16 cellular contexts compared by ENCODE assay signal in the genomic region with DNA sequence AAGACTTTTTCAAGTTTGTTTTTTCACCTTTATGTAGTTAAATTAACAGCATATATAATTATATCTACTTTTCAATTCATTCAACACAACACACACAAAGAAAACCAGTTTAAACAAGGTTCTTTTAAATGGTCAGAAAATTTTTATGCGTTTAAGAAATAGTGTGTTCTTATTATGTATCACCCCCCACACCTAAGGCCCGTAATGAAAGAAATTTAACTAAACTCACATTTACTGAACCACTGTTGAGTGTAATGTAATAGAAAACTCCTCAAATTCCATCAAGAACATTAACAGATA. TPM values are rescaled to one million over a fixed set of nuclear protein-coding genes. Genes with fewer than 3 reads are reported as not detected.
DNase-seq lines count a peak whose midpoint lies in the region; ATAC-seq and TF ChIP-seq lines count a peak whose summit lies in the region.
"Had no signal": no experiment of that assay in that cellular context is flagged by ENCODE, and none has a peak within 500 bp of the region (broad histone marks: within the 10 kb centered on the region; RNA-seq: fewer than 3 reads in every experiment).

No MANE protein-coding gene starts in this region.

- no peaks in the 10 kb centered on the region for H3K9me2 ChIP-seq in HCT116 (ENCODE audit: insufficient read depth)

- no peak overlapping the region for H3K27ac Mint-ChIP-seq in nephron
- H3K27ac Mint-ChIP-seq: CD8-positive, alpha-beta memory T cell; H9 had no signal

- H3K4me1 ChIP-seq in HCT116 (ENCODE audit: control insufficient read depth in 1 of 2, insufficient read depth in 2 of 2, low read length in 2 of 2) (no peaks in the 10 kb centered on the region), upper lobe of left lung (peaks cover 0 to 3% (median 1%) of the 10 kb centered on the region in 4 donors)

- H3K9me3 ChIP-seq in HCT116 (ENCODE audit: control insufficient read depth in 1 of 2, insufficient read depth in 1 of 2, low read depth in 1 of 2, low read length in 2 of 2) = no peaks in the 10 kb centered on the region
- no peaks in the 10 kb centered on the region for H3K9me3 ChIP-seq in upper lobe of left lung
- H3K9me3 ChIP-seq: BLaER1 had no signal

- H3K4me1 Mint-ChIP-seq in nephron = peaks cover 21% of the 10 kb centered on the region
- H3K4me1 Mint-ChIP-seq: CD8-positive, alpha-beta memory T cell had no signal

- no peak for DNase-seq in HCT116 (ENCODE audit: low read depth, low spot score)
- DNase-seq in hippocampal formation (lab: John Stamatoyannopoulos, UW) = no peak
- no peak for DNase-seq in upper lobe of left lung
- DNase-seq: CD8-positive, alpha-beta memory T cell; H9; NCI-H1436; NCI-H187 treated with DMSO at 0.1 percent for 48 hours; NK-92 treated with Interleukin-12 subunit alpha and Interleukin-12 subunit beta, amount 100 ng/mL, for 24 hours had no signal

- no peaks in the 10 kb centered on the region for H3K36me3 Mint-ChIP-seq in nephron (ENCODE audit: low read depth)
- H3K36me3 Mint-ChIP-seq: CD8-positive, alpha-beta memory T cell had no signal

- RAD21 ChIA-PET in HCT116 (lab: Charles Lee; ENCODE audit: low non-redundant PET in 1 of 2, low total read pairs in 2 of 2, uncharacterized antibody in 2 of 2, unreplicated experiment in 2 of 2) = no interaction called here

- H3K4me3 ChIP-seq in HCT116 (replicated peaks in 1 of 2; ENCODE audit: low read depth in 1 of 2, low read length in 2 of 2) (no peak overlapping the region), upper lobe of left lung (no peak overlapping the region)
- H3K4me3 ChIP-seq: BLaER1, GM23248, SK-N-MC had no signal

- H3K27me3 ChIP-seq in HCT116 (ENCODE audit: insufficient read depth, low read length) = no peaks in the 10 kb centered on the region
- no peaks in the 10 kb centered on the region for H3K27me3 ChIP-seq in upper lobe of left lung
- H3K27me3 ChIP-seq: BLaER1 had no signal

- CTCF ChIA-PET in HCT116 (lab: Charles Lee) = interaction anchor here (1.0 to 2.1 kb wide), 8 partner anchors 11 to 598 kb away, joined by 3 to 14 read pairs (median 6); a partner anchor contains a TSS

- no peak overlapping the region for H3K9ac ChIP-seq in HCT116 (ENCODE audit: low read length)
- H3K9ac ChIP-seq: BLaER1, GM23248 had no signal

- 92 to 100% methylated on average over 2 of the region's 2 CpGs for WGBS in upper lobe of left lung, 2 donors

- no peak for TF ChIP-seq CTCF in HCT116 (IDR thresholded peaks at IDR 0.05 in 2 of 3, conservative IDR thresholded peaks at IDR 0.05 in 1 of 3; ENCODE audit: borderline replicate concordance in 1 of 3, insufficient read depth in 1 of 3, low read depth in 2 of 3, low read length in 2 of 3)
- TF ChIP-seq CTCF in VCaP (conservative IDR thresholded peaks at IDR 0.05) = 0 out of 2 replicates have a peak, but pooled peaks have one; percentile 12
- peak; percentile 1 to 10 (median 7) for TF ChIP-seq CTCF in nephron (IDR thresholded peaks at IDR 0.05; ENCODE audit: unreplicated experiment in 3 of 3)
- TF ChIP-seq CTCF in upper lobe of left lung (IDR thresholded peaks at IDR 0.05) = no peak

- TF ChIP-seq RAD21 in HCT116 (IDR thresholded peaks at IDR 0.05; ENCODE audit: low read depth) = no peak

- intact Hi-C loops in HCT116 (cut with micrococcal nuclease) = loop anchor here (1.0 to 2.0 kb wide), 2 partner anchors 328 to 563 kb away; no protein-coding TSS in a partner anchor

- TF ChIP-seq EP300 in upper lobe of left lung (IDR thresholded peaks at IDR 0.05) = no peak

- ATAC-seq in HCT116 (no peak), HG02642 (IDR thresholded peaks at IDR 0.05; ENCODE audit: poor library complexity, unreplicated experiment) (no peak), upper lobe of left lung (ENCODE audit: low FRiP score in 2 of 2) (no peak), GM21786 (IDR thresholded peaks at IDR 0.05; ENCODE audit: unreplicated experiment) (no peak)

- no peaks in the 10 kb centered on the region for H4K20me1 ChIP-seq in HCT116 (ENCODE audit: insufficient read depth)
- H4K20me1 ChIP-seq: BLaER1 had no signal

- H3K9me3 Mint-ChIP-seq in nephron = no peaks in the 10 kb centered on the region
- H3K9me3 Mint-ChIP-seq: CD8-positive, alpha-beta memory T cell; H9 had no signal

- H3K27ac ChIP-seq in HCT116 (ENCODE audit: low read depth, low read length) (no peak overlapping the region), VCaP (peak overlapping the region; percentile 59; the same call in 1 of the 2 replicates), upper lobe of left lung (no peak overlapping the region)
- H3K27ac ChIP-seq: BLaER1, GM23248, HL-60, SK-N-MC had no signal

- peak overlapping the region; percentile 84 for H2AFZ ChIP-seq in HCT116 (ENCODE audit: low read depth, low read length, poor library complexity, severe bottlenecking)
- H2AFZ ChIP-seq: GM23248 had no signal

- no peaks in the 10 kb centered on the region for H3K27me3 Mint-ChIP-seq in nephron (ENCODE audit: low read depth)
- H3K27me3 Mint-ChIP-seq: CD8-positive, alpha-beta memory T cell had no signal

- BruUV-seq in HCT116 (replicated peaks; lab: Mats Ljungman, UMichigan) = no TSS peak

- H3K4me2 ChIP-seq in HCT116 (ENCODE audit: low read length) = no peak overlapping the region
- H3K4me2 ChIP-seq: BLaER1 had no signal

- H3K36me3 ChIP-seq in HCT116 (ENCODE audit: control insufficient read depth in 1 of 2, insufficient read depth in 2 of 2, low read length in 2 of 2) (no peaks in the 10 kb centered on the region), upper lobe of left lung (no peaks in the 10 kb centered on the region)
- H3K36me3 ChIP-seq: BLaER1 had no signal

- no peaks in the 10 kb centered on the region for H3K79me2 ChIP-seq in HCT116 (ENCODE audit: insufficient read depth, low read length)

- TF ChIP-seq POLR2A in HCT116 (IDR thresholded peaks at IDR 0.05; ENCODE audit: borderline replicate concordance, extremely low read depth, insufficient read depth, insufficient read length) (no peak), upper lobe of left lung (IDR thresholded peaks at IDR 0.05) (no peak)

- POLR2A ChIA-PET in HCT116 (lab: Charles Lee) = no interaction called here

- no peak overlapping the region for H3K4me3 Mint-ChIP-seq in nephron
- H3K4me3 Mint-ChIP-seq: CD8-positive, alpha-beta memory T cell; H9 had no signal

TF ChIP-seq in HCT116, 20 proteins besides CTCF, POLR2A, EP300 and RAD21:
- TF ChIP-seq, protein P1, sequence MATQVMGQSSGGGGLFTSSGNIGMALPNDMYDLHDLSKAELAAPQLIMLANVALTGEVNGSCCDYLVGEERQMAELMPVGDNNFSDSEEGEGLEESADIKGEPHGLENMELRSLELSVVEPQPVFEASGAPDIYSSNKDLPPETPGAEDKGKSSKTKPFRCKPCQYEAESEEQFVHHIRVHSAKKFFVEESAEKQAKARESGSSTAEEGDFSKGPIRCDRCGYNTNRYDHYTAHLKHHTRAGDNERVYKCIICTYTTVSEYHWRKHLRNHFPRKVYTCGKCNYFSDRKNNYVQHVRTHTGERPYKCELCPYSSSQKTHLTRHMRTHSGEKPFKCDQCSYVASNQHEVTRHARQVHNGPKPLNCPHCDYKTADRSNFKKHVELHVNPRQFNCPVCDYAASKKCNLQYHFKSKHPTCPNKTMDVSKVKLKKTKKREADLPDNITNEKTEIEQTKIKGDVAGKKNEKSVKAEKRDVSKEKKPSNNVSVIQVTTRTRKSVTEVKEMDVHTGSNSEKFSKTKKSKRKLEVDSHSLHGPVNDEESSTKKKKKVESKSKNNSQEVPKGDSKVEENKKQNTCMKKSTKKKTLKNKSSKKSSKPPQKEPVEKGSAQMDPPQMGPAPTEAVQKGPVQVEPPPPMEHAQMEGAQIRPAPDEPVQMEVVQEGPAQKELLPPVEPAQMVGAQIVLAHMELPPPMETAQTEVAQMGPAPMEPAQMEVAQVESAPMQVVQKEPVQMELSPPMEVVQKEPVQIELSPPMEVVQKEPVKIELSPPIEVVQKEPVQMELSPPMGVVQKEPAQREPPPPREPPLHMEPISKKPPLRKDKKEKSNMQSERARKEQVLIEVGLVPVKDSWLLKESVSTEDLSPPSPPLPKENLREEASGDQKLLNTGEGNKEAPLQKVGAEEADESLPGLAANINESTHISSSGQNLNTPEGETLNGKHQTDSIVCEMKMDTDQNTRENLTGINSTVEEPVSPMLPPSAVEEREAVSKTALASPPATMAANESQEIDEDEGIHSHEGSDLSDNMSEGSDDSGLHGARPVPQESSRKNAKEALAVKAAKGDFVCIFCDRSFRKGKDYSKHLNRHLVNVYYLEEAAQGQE (IDR thresholded peaks at IDR 0.05; ENCODE audit: low read depth) = no peak
- no peak for TF ChIP-seq FOSL1 (IDR thresholded peaks at IDR 0.05; ENCODE audit: low read depth)
- no peak for TF ChIP-seq EZH2 (IDR thresholded peaks at IDR 0.05)
- TF ChIP-seq, protein P2, sequence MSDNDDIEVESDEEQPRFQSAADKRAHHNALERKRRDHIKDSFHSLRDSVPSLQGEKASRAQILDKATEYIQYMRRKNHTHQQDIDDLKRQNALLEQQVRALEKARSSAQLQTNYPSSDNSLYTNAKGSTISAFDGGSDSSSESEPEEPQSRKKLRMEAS (IDR thresholded peaks at IDR 0.05) = no peak
- TF ChIP-seq TCF7L2 (IDR thresholded peaks at IDR 0.05; ENCODE audit: borderline replicate concordance, extremely low read depth, insufficient read depth, insufficient read length) = no peak
- TF ChIP-seq CBX3 (IDR thresholded peaks at IDR 0.05; ENCODE audit: low read depth) = no peak
- TF ChIP-seq CEBPB (IDR thresholded peaks at IDR 0.05; ENCODE audit: low read depth) = no peak
- TF ChIP-seq SIN3A (IDR thresholded peaks at IDR 0.05; ENCODE audit: low read depth) = no peak

RNA-seq across cellular contexts. Expression of a gene that starts 19.0 kb away (rescaled TPM):
- total RNA-seq in HCT116 (2021; ENCODE audit: unreplicated experiment) (2.4 TPM), upper lobe of left lung (10 to 100 TPM in 3 of 6 donors, 1 to 10 TPM in 3; 5.2 to 30.5 (median 9.8) TPM)
- polyA plus RNA-seq in HCT116 (2012) = 0.22 and 0.27 TPM in 2 replicates
- polyA plus RNA-seq: CD8-positive, alpha-beta memory T cell had no signal

Comparison
In these comparisons a context has a peak if more than half of its experiments do, and no peak if none do; other contexts are left out.
1. CTCF ChIP-seq: peak in VCaP (single experiment) and nephron (3 of 3); none in HCT116 (0 of 3) and upper lobe of left lung (0 of 6).